Comparison of ENCODE assay signal across 1 cellular context in the genomic region with DNA sequence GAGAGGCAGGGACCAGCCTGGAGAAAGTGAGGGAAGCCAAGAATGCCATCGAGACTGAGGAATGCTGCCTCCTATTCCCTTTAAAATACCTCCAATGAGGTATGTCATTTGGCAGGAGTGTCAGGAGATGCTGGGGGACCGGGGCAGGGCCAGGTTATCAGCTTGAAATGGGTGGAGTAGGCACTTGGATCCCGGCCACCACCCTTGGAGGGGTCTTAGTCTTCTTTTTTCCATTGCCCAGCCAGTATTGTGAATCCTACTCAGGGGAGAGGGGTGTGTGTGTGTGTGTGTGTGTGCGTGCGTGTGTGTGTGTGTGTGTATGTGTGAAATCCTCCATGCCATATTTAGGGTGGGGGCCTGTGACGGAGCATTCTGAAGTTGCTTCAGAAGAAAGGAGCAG.
TF ChIP-seq lines count a peak whose summit lies in the region.

No MANE protein-coding gene starts in this region.

TF ChIP-seq in GM23338, 12 proteins besides CTCF, POLR2A, EP300 and RAD21 (continued from another document):
- TF ChIP-seq, protein P1, sequence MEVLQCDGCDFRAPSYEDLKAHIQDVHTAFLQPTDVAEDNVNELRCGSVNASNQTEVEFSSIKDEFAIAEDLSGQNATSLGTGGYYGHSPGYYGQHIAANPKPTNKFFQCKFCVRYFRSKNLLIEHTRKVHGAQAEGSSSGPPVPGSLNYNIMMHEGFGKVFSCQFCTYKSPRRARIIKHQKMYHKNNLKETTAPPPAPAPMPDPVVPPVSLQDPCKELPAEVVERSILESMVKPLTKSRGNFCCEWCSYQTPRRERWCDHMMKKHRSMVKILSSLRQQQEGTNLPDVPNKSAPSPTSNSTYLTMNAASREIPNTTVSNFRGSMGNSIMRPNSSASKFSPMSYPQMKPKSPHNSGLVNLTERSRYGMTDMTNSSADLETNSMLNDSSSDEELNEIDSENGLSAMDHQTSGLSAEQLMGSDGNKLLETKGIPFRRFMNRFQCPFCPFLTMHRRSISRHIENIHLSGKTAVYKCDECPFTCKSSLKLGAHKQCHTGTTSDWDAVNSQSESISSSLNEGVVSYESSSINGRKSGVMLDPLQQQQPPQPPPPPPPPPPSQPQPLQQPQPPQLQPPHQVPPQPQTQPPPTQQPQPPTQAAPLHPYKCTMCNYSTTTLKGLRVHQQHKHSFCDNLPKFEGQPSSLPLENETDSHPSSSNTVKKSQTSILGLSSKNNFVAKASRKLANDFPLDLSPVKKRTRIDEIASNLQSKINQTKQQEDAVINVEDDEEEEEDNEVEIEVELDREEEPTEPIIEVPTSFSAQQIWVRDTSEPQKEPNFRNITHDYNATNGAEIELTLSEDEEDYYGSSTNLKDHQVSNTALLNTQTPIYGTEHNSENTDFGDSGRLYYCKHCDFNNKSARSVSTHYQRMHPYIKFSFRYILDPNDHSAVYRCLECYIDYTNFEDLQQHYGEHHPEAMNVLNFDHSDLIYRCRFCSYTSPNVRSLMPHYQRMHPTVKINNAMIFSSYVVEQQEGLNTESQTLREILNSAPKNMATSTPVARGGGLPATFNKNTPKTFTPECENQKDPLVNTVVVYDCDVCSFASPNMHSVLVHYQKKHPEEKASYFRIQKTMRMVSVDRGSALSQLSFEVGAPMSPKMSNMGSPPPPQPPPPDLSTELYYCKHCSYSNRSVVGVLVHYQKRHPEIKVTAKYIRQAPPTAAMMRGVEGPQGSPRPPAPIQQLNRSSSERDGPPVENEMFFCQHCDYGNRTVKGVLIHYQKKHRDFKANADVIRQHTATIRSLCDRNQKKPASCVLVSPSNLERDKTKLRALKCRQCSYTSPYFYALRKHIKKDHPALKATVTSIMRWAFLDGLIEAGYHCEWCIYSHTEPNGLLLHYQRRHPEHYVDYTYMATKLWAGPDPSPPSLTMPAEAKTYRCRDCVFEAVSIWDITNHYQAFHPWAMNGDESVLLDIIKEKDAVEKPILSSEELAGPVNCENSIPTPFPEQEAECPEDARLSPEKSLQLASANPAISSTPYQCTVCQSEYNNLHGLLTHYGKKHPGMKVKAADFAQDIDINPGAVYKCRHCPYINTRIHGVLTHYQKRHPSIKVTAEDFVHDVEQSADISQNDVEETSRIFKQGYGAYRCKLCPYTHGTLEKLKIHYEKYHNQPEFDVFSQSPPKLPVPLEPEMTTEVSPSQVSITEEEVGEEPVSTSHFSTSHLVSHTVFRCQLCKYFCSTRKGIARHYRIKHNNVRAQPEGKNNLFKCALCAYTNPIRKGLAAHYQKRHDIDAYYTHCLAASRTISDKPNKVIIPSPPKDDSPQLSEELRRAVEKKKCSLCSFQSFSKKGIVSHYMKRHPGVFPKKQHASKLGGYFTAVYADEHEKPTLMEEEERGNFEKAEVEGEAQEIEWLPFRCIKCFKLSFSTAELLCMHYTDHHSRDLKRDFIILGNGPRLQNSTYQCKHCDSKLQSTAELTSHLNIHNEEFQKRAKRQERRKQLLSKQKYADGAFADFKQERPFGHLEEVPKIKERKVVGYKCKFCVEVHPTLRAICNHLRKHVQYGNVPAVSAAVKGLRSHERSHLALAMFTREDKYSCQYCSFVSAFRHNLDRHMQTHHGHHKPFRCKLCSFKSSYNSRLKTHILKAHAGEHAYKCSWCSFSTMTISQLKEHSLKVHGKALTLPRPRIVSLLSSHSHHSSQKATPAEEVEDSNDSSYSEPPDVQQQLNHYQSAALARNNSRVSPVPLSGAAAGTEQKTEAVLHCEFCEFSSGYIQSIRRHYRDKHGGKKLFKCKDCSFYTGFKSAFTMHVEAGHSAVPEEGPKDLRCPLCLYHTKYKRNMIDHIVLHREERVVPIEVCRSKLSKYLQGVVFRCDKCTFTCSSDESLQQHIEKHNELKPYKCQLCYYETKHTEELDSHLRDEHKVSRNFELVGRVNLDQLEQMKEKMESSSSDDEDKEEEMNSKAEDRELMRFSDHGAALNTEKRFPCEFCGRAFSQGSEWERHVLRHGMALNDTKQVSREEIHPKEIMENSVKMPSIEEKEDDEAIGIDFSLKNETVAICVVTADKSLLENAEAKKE (CRISPR knock-in tag; IDR thresholded peaks at IDR 0.05) = no peak
- TF ChIP-seq, protein P2, sequence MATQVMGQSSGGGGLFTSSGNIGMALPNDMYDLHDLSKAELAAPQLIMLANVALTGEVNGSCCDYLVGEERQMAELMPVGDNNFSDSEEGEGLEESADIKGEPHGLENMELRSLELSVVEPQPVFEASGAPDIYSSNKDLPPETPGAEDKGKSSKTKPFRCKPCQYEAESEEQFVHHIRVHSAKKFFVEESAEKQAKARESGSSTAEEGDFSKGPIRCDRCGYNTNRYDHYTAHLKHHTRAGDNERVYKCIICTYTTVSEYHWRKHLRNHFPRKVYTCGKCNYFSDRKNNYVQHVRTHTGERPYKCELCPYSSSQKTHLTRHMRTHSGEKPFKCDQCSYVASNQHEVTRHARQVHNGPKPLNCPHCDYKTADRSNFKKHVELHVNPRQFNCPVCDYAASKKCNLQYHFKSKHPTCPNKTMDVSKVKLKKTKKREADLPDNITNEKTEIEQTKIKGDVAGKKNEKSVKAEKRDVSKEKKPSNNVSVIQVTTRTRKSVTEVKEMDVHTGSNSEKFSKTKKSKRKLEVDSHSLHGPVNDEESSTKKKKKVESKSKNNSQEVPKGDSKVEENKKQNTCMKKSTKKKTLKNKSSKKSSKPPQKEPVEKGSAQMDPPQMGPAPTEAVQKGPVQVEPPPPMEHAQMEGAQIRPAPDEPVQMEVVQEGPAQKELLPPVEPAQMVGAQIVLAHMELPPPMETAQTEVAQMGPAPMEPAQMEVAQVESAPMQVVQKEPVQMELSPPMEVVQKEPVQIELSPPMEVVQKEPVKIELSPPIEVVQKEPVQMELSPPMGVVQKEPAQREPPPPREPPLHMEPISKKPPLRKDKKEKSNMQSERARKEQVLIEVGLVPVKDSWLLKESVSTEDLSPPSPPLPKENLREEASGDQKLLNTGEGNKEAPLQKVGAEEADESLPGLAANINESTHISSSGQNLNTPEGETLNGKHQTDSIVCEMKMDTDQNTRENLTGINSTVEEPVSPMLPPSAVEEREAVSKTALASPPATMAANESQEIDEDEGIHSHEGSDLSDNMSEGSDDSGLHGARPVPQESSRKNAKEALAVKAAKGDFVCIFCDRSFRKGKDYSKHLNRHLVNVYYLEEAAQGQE (IDR thresholded peaks at IDR 0.05; ENCODE audit: unreplicated experiment) = no peak
- TF ChIP-seq, protein P3, sequence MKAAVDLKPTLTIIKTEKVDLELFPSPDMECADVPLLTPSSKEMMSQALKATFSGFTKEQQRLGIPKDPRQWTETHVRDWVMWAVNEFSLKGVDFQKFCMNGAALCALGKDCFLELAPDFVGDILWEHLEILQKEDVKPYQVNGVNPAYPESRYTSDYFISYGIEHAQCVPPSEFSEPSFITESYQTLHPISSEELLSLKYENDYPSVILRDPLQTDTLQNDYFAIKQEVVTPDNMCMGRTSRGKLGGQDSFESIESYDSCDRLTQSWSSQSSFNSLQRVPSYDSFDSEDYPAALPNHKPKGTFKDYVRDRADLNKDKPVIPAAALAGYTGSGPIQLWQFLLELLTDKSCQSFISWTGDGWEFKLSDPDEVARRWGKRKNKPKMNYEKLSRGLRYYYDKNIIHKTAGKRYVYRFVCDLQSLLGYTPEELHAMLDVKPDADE (IDR thresholded peaks at IDR 0.05) = no peak
- no peak for TF ChIP-seq POLR2AphosphoS5 (IDR thresholded peaks at IDR 0.05; ENCODE audit: low read depth)
- TF ChIP-seq NANOG (IDR thresholded peaks at IDR 0.05; ENCODE audit: borderline replicate concordance) = no peak
- TF ChIP-seq ZNF114 (CRISPR knock-in tag; IDR thresholded peaks at IDR 0.05) = no peak
- no peak for TF ChIP-seq CREB1 (CRISPR knock-in tag; IDR thresholded peaks at IDR 0.05; ENCODE audit: low read depth)
- TF ChIP-seq EZH2 (IDR thresholded peaks at IDR 0.05; ENCODE audit: low read depth, unreplicated experiment) = no peak
- TF ChIP-seq ZNF331 (CRISPR knock-in tag; IDR thresholded peaks at IDR 0.05; ENCODE audit: low read depth) = no peak
